Comparison of ENCODE assay signal across 22 cellular contexts in genomic region chr5:35758151-35758724, GRCh38.
"Had no signal": no experiment of that assay in that cellular context is flagged by ENCODE, and none has a peak within 500 bp of the region (broad histone marks: within the 10 kb centered on the region; RNA-seq: fewer than 3 reads in every experiment).

No MANE protein-coding gene starts in this region.

- DNase-seq: effector CD4-positive, alpha-beta T cell; endodermal cell; erythroblast; foreskin melanocyte; head of caudate nucleus; kidney; left cardiac atrium; mammary epithelial cell; naive thymus-derived CD4-positive, alpha-beta T cell; sigmoid colon; stimulated activated CD4-positive, alpha-beta T cell treated with anti-CD3 and anti-CD28 coated beads, Interleukin-2, amount 100 ng/mL, for 24 hours; stimulated activated CD4-positive, alpha-beta T cell treated with anti-CD3 and anti-CD28 coated beads, Interleukin-4, amount 100 ng/mL, for 4 hours; stimulated activated naive CD4-positive, alpha-beta T cell; thyroid gland; upper lobe of left lung had no signal

- H3K4me1 ChIP-seq: sigmoid colon, suprapubic skin, thyroid gland, upper lobe of left lung, vagina had no signal

- H3K9me3 ChIP-seq: neutrophil, sigmoid colon, suprapubic skin, thyroid gland, upper lobe of left lung, vagina had no signal

- H3K27ac ChIP-seq: coronary artery, hepatocyte, neutrophil, sigmoid colon, skin epidermis, suprapubic skin, thyroid gland, upper lobe of left lung, vagina had no signal

- H3K27me3 ChIP-seq: hepatocyte, neutrophil, sigmoid colon, suprapubic skin, thyroid gland, upper lobe of left lung, vagina had no signal

- FAIRE-seq: endothelial cell of umbilical vein had no signal

- H3K4me3 ChIP-seq: coronary artery, hepatocyte, sigmoid colon, skin epidermis, suprapubic skin, thyroid gland, upper lobe of left lung, vagina had no signal

- H3K27me3 Mint-ChIP-seq: naive thymus-derived CD4-positive, alpha-beta T cell had no signal

- H3K9me3 Mint-ChIP-seq: endodermal cell had no signal

- ATAC-seq: left cardiac atrium; naive thymus-derived CD4-positive, alpha-beta T cell had no signal

- H3K27ac Mint-ChIP-seq: endodermal cell had no signal

- H3K4me3 Mint-ChIP-seq: endodermal cell had no signal

- H3K36me3 ChIP-seq: neutrophil, sigmoid colon, suprapubic skin, thyroid gland, upper lobe of left lung, vagina had no signal
